In genomic region chr11:69662806-69663205, GRCh38 we compare ENCODE assay signal across 19 cellular contexts. TPM values are rescaled to one million over a fixed set of nuclear protein-coding genes. Genes with fewer than 3 reads are reported as not detected.
A peak's percentile ranks its signal among the peaks of the same experiment; 100 is the strongest.
DNase-seq lines count a peak whose midpoint lies in the region; ATAC-seq and TF ChIP-seq lines count a peak whose summit lies in the region.
"Had no signal": no experiment of that assay in that cellular context is flagged by ENCODE, and none has a peak within 500 bp of the region (broad histone marks: within the 10 kb centered on the region; RNA-seq: fewer than 3 reads in every experiment).

No MANE protein-coding gene starts in this region.

- no peaks in the 10 kb centered on the region for H3K79me1 ChIP-seq in neuronal stem cell (ENCODE audit: low read depth, low read length)

- no peak overlapping the region for H4K8ac ChIP-seq in neuronal stem cell (ENCODE audit: low read depth, low read length)

- H3K4me3 ChIP-seq in heart right ventricle (no peak overlapping the region), neuronal stem cell (ENCODE audit: low read length in 2 of 2) (no peak overlapping the region), upper lobe of right lung (no peak overlapping the region), tibial nerve (no peak overlapping the region)

- no peak for ATAC-seq in left ventricle myocardium superior
- no peak for ATAC-seq in heart right ventricle
- no peak for ATAC-seq in upper lobe of right lung
- ATAC-seq: Panc1 had no signal

- no peak overlapping the region for H3K23ac ChIP-seq in neuronal stem cell (ENCODE audit: low read depth, low read length, poor library complexity)

- H2AFZ ChIP-seq in neuronal stem cell (ENCODE audit: low read length): no peak overlapping the region

- H3K4me1 ChIP-seq in heart right ventricle (peaks cover 0 to 9% (median 0%) of the 10 kb centered on the region in 9 donors), neuronal stem cell (ENCODE audit: control insufficient read depth in 2 of 2, insufficient read depth in 1 of 2, low read depth in 1 of 2, low read length in 2 of 2) (peaks cover 13 to 18% of the 10 kb centered on the region in 2 donors), upper lobe of right lung (no peaks in the 10 kb centered on the region), tibial nerve (peaks cover 0 to 8% (median 2%) of the 10 kb centered on the region in 4 donors)

- DNase-seq in left ventricle myocardium superior: peak; percentile 17
- no peak for DNase-seq in heart right ventricle
- peak; percentile 48 for DNase-seq in ecto neural progenitor cell (ENCODE audit: low spot score)
- no peak for DNase-seq in neuronal stem cell (ENCODE audit: low spot score)
- DNase-seq in upper lobe of right lung: peak; percentile 27
- DNase-seq in tibial nerve (ENCODE audit: low spot score in 2 of 2): no peak
- DNase-seq in NCI-H524 (lab: John Stamatoyannopoulos, UW): no peak
- no peak for DNase-seq in HK-2 (ENCODE audit: unreplicated experiment)
- DNase-seq: Calu3; CD4-positive, alpha-beta memory T cell; Kasumi-1; MM.1S; NCI-H1105; NCI-H1694; NCI-H2227 treated with DMSO at 0.1 percent for 48 hours; NCI-H524 treated with DMSO at 0.1 percent for 48 hours had no signal

- no peak for TF ChIP-seq EP300 in tibial nerve (IDR thresholded peaks at IDR 0.05)

- no peak overlapping the region for H3K9ac ChIP-seq in neuronal stem cell (ENCODE audit: low read depth, low read length, poor library complexity)

- H3K4me2 ChIP-seq in neuronal stem cell (ENCODE audit: insufficient read depth, low read length, poor library complexity, severe bottlenecking): no peak overlapping the region

- peak overlapping the region; percentile 47 for H2AK5ac ChIP-seq in neuronal stem cell (ENCODE audit: low read depth, low read length)

- H3K14ac ChIP-seq in neuronal stem cell (ENCODE audit: low read length): peak overlapping the region; percentile 63

- no peak overlapping the region for H3K4ac ChIP-seq in neuronal stem cell (ENCODE audit: low read length)

- H2BK12ac ChIP-seq in neuronal stem cell (ENCODE audit: low read length): no peak overlapping the region

- no peak overlapping the region for H4K91ac ChIP-seq in neuronal stem cell (ENCODE audit: low read depth, low read length, poor library complexity)

- intact Hi-C loops in left ventricle myocardium superior (cut with micrococcal nuclease) (no loop called here), heart right ventricle (cut with DNase I) (no loop called here), upper lobe of right lung (cut with DNase I) (no loop called here)

- H3K9me3 ChIP-seq in heart right ventricle (no peaks in the 10 kb centered on the region), neuronal stem cell (replicated peaks in 1 of 2; ENCODE audit: control insufficient read depth in 2 of 2, insufficient read depth in 1 of 2, low read depth in 1 of 2, low read length in 2 of 2) (no peaks in the 10 kb centered on the region), upper lobe of right lung (no peaks in the 10 kb centered on the region), tibial nerve (no peaks in the 10 kb centered on the region)

- no peak overlapping the region for H2BK120ac ChIP-seq in neuronal stem cell (ENCODE audit: low read depth, low read length)

- no peak overlapping the region for H2BK15ac ChIP-seq in neuronal stem cell (ENCODE audit: low read length)

- no peak for TF ChIP-seq POLR2A in tibial nerve (IDR thresholded peaks at IDR 0.05)

- H3K27me3 ChIP-seq in heart right ventricle (no peaks in the 10 kb centered on the region), neuronal stem cell (ENCODE audit: control insufficient read depth in 3 of 3, insufficient read depth in 3 of 3, low read depth in 1 of 3, low read length in 3 of 3) (no peaks in the 10 kb centered on the region), upper lobe of right lung (no peaks in the 10 kb centered on the region), tibial nerve (no peaks in the 10 kb centered on the region)

- 91 to 94% methylated on average over 13 of the region's 13 CpGs for WGBS in heart right ventricle, 2 donors
- WGBS in neuronal stem cell (ENCODE audit: extremely low coverage in 2 of 2, insufficient read length in 2 of 2, insufficient replicate concordance in 1 of 2), 2 donors: no CpG with 5 or more reads among the region's 13 CpGs
- 80 to 85% methylated on average over 13 of the region's 13 CpGs for WGBS in tibial nerve, 2 donors

- no peak overlapping the region for H3K18ac ChIP-seq in neuronal stem cell (ENCODE audit: low read length)

- peaks cover 0 to 71% (median 23%) of the 10 kb centered on the region in 9 donors for H3K36me3 ChIP-seq in heart right ventricle
- peaks cover 11 to 42% of the 10 kb centered on the region in 2 donors for H3K36me3 ChIP-seq in neuronal stem cell (replicated peaks in 1 of 2; ENCODE audit: control insufficient read depth in 2 of 2, insufficient read depth in 2 of 2, low read length in 2 of 2)
- peaks cover 52% of the 10 kb centered on the region for H3K36me3 ChIP-seq in upper lobe of right lung
- peaks cover 0 to 70% (median 0%) of the 10 kb centered on the region in 3 donors for H3K36me3 ChIP-seq in tibial nerve

- no peak for TF ChIP-seq CTCF in heart right ventricle (IDR thresholded peaks at IDR 0.05)
- TF ChIP-seq CTCF in upper lobe of right lung (IDR thresholded peaks at IDR 0.05): no peak
- TF ChIP-seq CTCF in tibial nerve (IDR thresholded peaks at IDR 0.05): no peak

- H3K27ac ChIP-seq in heart right ventricle (no peak overlapping the region), neuronal stem cell (replicated peaks; ENCODE audit: low read length) (no peak overlapping the region), upper lobe of right lung (no peak overlapping the region), tibial nerve (no peak overlapping the region)

- no peak overlapping the region for H2BK5ac ChIP-seq in neuronal stem cell (ENCODE audit: low read length)

RNA-seq across cellular contexts. Expression of gene LTO1, which starts 12.3 kb away (rescaled TPM):
- total RNA-seq in left ventricle myocardium superior (10.9 TPM), heart right ventricle (1 to 10 TPM; 7.0 to 9.7 (median 8.1) TPM), upper lobe of right lung (25.7 TPM), tibial nerve (10 to 100 TPM; 22.5 to 29.9 (median 23.1) TPM)
- 10 to 100 TPM; 10.9 to 22.6 TPM for polyA plus RNA-seq in heart right ventricle
- polyA plus RNA-seq in neuronal stem cell (2013, experiment 1 of 2): 13.6 TPM
- polyA plus RNA-seq in neuronal stem cell (2013, experiment 2 of 2): 13.3 TPM

RNA-seq across cellular contexts. Expression of gene CCND1, which starts 21.9 kb away (rescaled TPM):
- total RNA-seq in left ventricle myocardium superior (162 TPM), heart right ventricle (100 to 1,000 TPM in 9 of 10 donors, 10 to 100 TPM in 1; 88.8 to 292 (median 189) TPM), upper lobe of right lung (283 TPM), tibial nerve (100 to 1,000 TPM; 108 to 259 (median 168) TPM)
- 10 to 100 TPM; 11.4 to 30.4 TPM for polyA plus RNA-seq in heart right ventricle
- polyA plus RNA-seq in neuronal stem cell (2013, experiment 1 of 2): 56.5 TPM
- polyA plus RNA-seq in neuronal stem cell (2013, experiment 2 of 2): 57.8 TPM

RNA-seq across cellular contexts. Expression of gene FGF19, which starts 41.0 kb away (rescaled TPM):
- total RNA-seq in left ventricle myocardium superior (not detected), heart right ventricle (not detected), upper lobe of right lung (not detected), tibial nerve (not detected)
- polyA plus RNA-seq in heart right ventricle: not detected
- 0.20 TPM for polyA plus RNA-seq in neuronal stem cell (2013, experiment 1 of 2)
- polyA plus RNA-seq in neuronal stem cell (2013, experiment 2 of 2): 0.15 TPM
- total RNA-seq: CD4-positive, alpha-beta memory T cell; HT1080 had no signal
- polyA plus RNA-seq: CD4-positive, alpha-beta memory T cell; IgD-negative memory B cell had no signal

Comparison
In these comparisons a context has a peak if more than half of its experiments do, and no peak if none do; other contexts are left out.
1. DNase-seq: peak in left ventricle myocardium superior (single experiment), ecto neural progenitor cell (single experiment) and upper lobe of right lung (single experiment); none in heart right ventricle (0 of 2), neuronal stem cell (single experiment), tibial nerve (0 of 2), NCI-H524 (0 of 2) and HK-2 (single experiment).